Comparison of ENCODE assay signal across 8 cellular contexts in the genomic region with DNA sequence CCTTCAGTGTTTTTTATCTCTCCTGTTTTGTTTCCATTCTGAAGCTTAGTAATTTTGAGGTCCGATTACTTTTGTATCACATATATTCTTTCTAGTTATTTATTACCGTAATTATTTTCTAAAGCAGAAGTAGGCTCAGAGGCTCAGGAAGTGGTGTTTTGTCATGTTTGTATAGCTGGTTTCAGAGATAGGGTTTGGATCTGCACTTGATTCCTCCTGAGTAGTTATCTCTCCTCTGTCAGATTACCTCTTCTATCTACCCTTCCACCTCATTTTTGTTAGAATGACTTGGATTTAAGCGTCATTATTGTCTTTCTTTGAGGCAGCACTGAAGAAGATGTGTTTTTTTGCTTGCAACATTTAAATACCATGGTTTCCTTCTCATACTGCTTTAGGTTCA.
A peak's percentile ranks its signal among the peaks of the same experiment; 100 is the strongest.
DNase-seq lines count a peak whose midpoint lies in the region; ATAC-seq, FAIRE-seq and TF ChIP-seq lines count a peak whose summit lies in the region.

No MANE protein-coding gene starts in this region.

- H3K9me3 ChIP-seq in endocrine pancreas (ENCODE audit: control insufficient read depth, low read length), result no peaks in the 10 kb centered on the region

- H3K27me3 ChIP-seq in endocrine pancreas (ENCODE audit: control insufficient read depth, insufficient read depth, low read length), result no peaks in the 10 kb centered on the region

- intact Hi-C loops in left cardiac atrium (cut with DNase I), result loop anchor here (2.0 to 5.0 kb wide), 2 partner anchors 152 to 169 kb away; no protein-coding TSS in a partner anchor

- TF ChIP-seq POLR2A in GM12892 (IDR thresholded peaks at IDR 0.05; ENCODE audit: low read depth, low read length), result no peak

- no peak overlapping the region for H3K9ac ChIP-seq in endocrine pancreas (ENCODE audit: control insufficient read depth, insufficient read depth, low read length)

- peak overlapping the region in 2 of 3 donors; percentile 25 to 28 for H3K27ac Mint-ChIP-seq in IgD-negative memory B cell

- H3K36me3 Mint-ChIP-seq in IgD-negative memory B cell, result peaks cover 4% of the 10 kb centered on the region

- ATAC-seq in GM21528 (IDR thresholded peaks at IDR 0.05; ENCODE audit: low FRiP score, unreplicated experiment) (peak; percentile 39), left cardiac atrium (no peak)
- ATAC-seq in activated CD4-positive, CD25-positive, alpha-beta regulatory T cell treated with anti-CD3 and anti-CD28 coated beads, Interleukin-2, amount 50 U/mL, for 24 hours, result no peak

- H3K36me3 ChIP-seq in endocrine pancreas (ENCODE audit: control insufficient read depth, insufficient read depth, low read length), result no peaks in the 10 kb centered on the region

- peak; percentile 48 for FAIRE-seq in GM12892 (lab: Jason Lieb, UNC)

- no peaks in the 10 kb centered on the region for H3K27me3 Mint-ChIP-seq in IgD-negative memory B cell

- H3K9me3 Mint-ChIP-seq in IgD-negative memory B cell, result no peaks in the 10 kb centered on the region

- DNase-seq in GM12892 (ENCODE audit: insufficient read length), result no peak
- DNase-seq in dermis blood vessel endothelial cell, result no peak
- DNase-seq in DMS 273 (lab: John Stamatoyannopoulos, UW; ENCODE audit: unreplicated experiment), result no peak
- no peak for DNase-seq in left cardiac atrium

- H3K4me3 ChIP-seq in endocrine pancreas (ENCODE audit: control insufficient read depth, insufficient read depth, low read length), result peak overlapping the region; percentile 25

- peak overlapping the region in 2 of 4 donors; percentile 31 to 61 for H3K4me3 Mint-ChIP-seq in IgD-negative memory B cell

- peaks cover 12% of the 10 kb centered on the region for H3K4me1 ChIP-seq in endocrine pancreas (ENCODE audit: control insufficient read depth, insufficient read depth, low read length)

- H3K4me1 Mint-ChIP-seq in IgD-negative memory B cell, result peaks cover 13 to 23% (median 14%) of the 10 kb centered on the region in 3 donors
